14 cellular contexts compared by ENCODE assay signal in genomic region chr12:24228371-24228770, GRCh38.
"Had no signal": no experiment of that assay in that cellular context is flagged by ENCODE, and none has a peak within 500 bp of the region (broad histone marks: within the 10 kb centered on the region; RNA-seq: fewer than 3 reads in every experiment).

No MANE protein-coding gene starts in this region.

- H3K27ac ChIP-seq: prostate gland, suprapubic skin, transverse colon, WERI-Rb-1 had no signal

- H3K9me3 ChIP-seq: mucosa of descending colon, prostate gland, suprapubic skin, transverse colon had no signal

- ATAC-seq: activated CD8-positive, alpha-beta T cell treated with anti-CD3 and anti-CD28 coated beads, Interleukin-2, amount 10 ng/mL, durations not matched to agents 7 days and 5 days; mucosa of descending colon; right cardiac atrium had no signal

- H3K4me3 ChIP-seq: mucosa of descending colon, prostate gland, suprapubic skin, transverse colon had no signal

- H3K4me1 ChIP-seq: prostate gland, transverse colon had no signal

- DNase-seq: activated CD4-positive, alpha-beta T cell treated with anti-CD3 and anti-CD28 coated beads, Interleukin-2, amount 10 ng/mL, durations not matched to agents 7 days and 5 days; activated CD4-positive, CD25-positive, alpha-beta regulatory T cell treated with anti-CD3 and anti-CD28 coated beads, Interleukin-2, amount 50 U/mL, for 72 hours; activated CD8-positive, alpha-beta T cell treated with anti-CD3 and anti-CD28 coated beads, Interleukin-2, amount 10 ng/mL, durations not matched to agents 7 days and 5 days; activated gamma-delta T cell treated with Interleukin-2 at 50 U/mL for 16 hours; central memory CD4-positive, alpha-beta T cell; dermis blood vessel endothelial cell; effector memory CD4-positive, alpha-beta T cell; mucosa of descending colon; stimulated activated CD4-positive, alpha-beta T cell treated with anti-CD3 and anti-CD28 coated beads, Interleukin-1b, Interleukin-23, amount 100 ng/mL, for 48 hours; transverse colon; WERI-Rb-1 had no signal

- H3K36me3 ChIP-seq: prostate gland, suprapubic skin, transverse colon, WERI-Rb-1 had no signal

- H3K27me3 ChIP-seq: suprapubic skin, transverse colon had no signal
